In genomic region chr10:15141136-15142067, GRCh38 we compare ENCODE assay signal across 8 cellular contexts. TPM values are rescaled to one million over a fixed set of nuclear protein-coding genes. Genes with fewer than 3 reads are reported as not detected.
DNase-seq lines count a peak whose midpoint lies in the region; ATAC-seq and TF ChIP-seq lines count a peak whose summit lies in the region.

No MANE protein-coding gene starts in this region.

- H3K4me3 ChIP-seq in coronary artery: no peak overlapping the region
- H3K4me3 ChIP-seq in left ventricle myocardium inferior: no peak overlapping the region

- peaks cover 37% of the 10 kb centered on the region for H3K36me3 ChIP-seq in left ventricle myocardium inferior

- DNase-seq in activated naive CD4-positive, alpha-beta T cell treated with Interleukin-2 at 50 U/mL for 16 hours: peak; percentile 18
- no peak for DNase-seq in activated naive CD4-positive, alpha-beta T cell (lab: John Stamatoyannopoulos, UW)
- DNase-seq in activated T-cell treated with anti-CD3 and anti-CD28 coated beads, Interleukin-2, amount 50 U/mL, for 48 hours: peak; percentile 44 to 46
- DNase-seq in stimulated activated CD4-positive, alpha-beta T cell treated with anti-CD3 and anti-CD28 coated beads, Interleukin-15, amount 100 ng/mL, for 24 hours: peak; percentile 62
- no peak for DNase-seq in coronary artery (ENCODE audit: low spot score)
- no peak for DNase-seq in left ventricle myocardium inferior
- DNase-seq in DMS153 (lab: John Stamatoyannopoulos, UW): no peak

- peak; percentile 90 for ATAC-seq in HG03103 (IDR thresholded peaks at IDR 0.05; ENCODE audit: low read depth, unreplicated experiment)

- intact Hi-C loops in left ventricle myocardium inferior (cut with micrococcal nuclease): no loop called here

- no peak for TF ChIP-seq CTCF in coronary artery (IDR thresholded peaks at IDR 0.05)
- TF ChIP-seq CTCF in left ventricle myocardium inferior (IDR thresholded peaks at IDR 0.05; ENCODE audit: borderline replicate concordance): no peak

- H3K4me1 ChIP-seq in left ventricle myocardium inferior: peaks cover 27% of the 10 kb centered on the region

- H3K9me3 ChIP-seq in left ventricle myocardium inferior (replicated peaks): no peaks in the 10 kb centered on the region

- H3K27ac ChIP-seq in coronary artery (no peak overlapping the region), left ventricle myocardium inferior (replicated peaks) (no peak overlapping the region)

- H3K27me3 ChIP-seq in left ventricle myocardium inferior (ENCODE audit: low read depth): no peaks in the 10 kb centered on the region

RNA-seq across cellular contexts. Expression of gene NMT2, which starts 27.1 kb away (rescaled TPM):
- 12.4 TPM for total RNA-seq in left ventricle myocardium inferior

RNA-seq across cellular contexts. Expression of gene RPP38, which starts 44.2 kb away (rescaled TPM):
- total RNA-seq in left ventricle myocardium inferior: 9.9 TPM

RNA-seq across cellular contexts. Expression of gene ACBD7, which starts 52.8 kb away (rescaled TPM):
- total RNA-seq in left ventricle myocardium inferior: not detected

Comparison
In these comparisons a context has a peak if more than half of its experiments do, and no peak if none do; other contexts are left out.
1. DNase-seq: peak in activated naive CD4-positive, alpha-beta T cell treated with Interleukin-2 at 50 U/mL for 16 hours (single experiment), activated T-cell treated with anti-CD3 and anti-CD28 coated beads, Interleukin-2, amount 50 U/mL, for 48 hours (2 of 2) and stimulated activated CD4-positive, alpha-beta T cell treated with anti-CD3 and anti-CD28 coated beads, Interleukin-15, amount 100 ng/mL, for 24 hours (single experiment); none in activated naive CD4-positive, alpha-beta T cell (0 of 4), coronary artery (single experiment), left ventricle myocardium inferior (single experiment) and DMS153 (single experiment).